ENCODE assay signal across 19 cellular contexts in the genomic region with DNA sequence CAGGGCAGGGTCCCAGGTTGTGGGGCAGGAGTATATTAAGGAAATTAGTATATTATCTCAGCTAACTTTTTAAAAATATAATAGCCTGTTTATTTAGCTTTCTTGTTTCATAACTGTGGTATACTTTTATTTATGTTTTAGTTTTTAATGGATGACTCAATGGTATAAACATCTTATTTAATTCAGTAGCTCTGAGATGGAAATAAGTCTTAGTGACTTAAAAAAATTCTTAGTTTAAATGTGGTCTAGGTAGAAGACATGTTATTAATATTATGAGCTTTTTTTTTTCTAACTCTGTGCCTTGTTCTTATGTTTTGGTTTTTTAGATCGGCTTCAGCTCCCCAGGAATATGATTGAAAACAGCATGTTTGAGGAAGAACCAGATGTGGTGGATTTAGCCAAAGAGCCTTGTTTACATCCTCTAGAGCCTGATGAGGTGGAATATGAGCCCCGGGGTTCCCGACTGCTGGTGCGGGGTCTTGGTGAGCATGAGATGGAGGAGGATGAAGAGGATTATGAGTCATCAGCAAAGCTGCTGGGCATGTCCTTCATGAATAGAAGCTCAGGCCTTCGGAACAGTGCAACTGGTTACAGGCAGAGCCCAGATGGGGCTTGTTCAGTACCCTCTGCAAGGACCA. TPM values are rescaled to one million over a fixed set of nuclear protein-coding genes. Genes with fewer than 3 reads are reported as not detected.
DNase-seq lines count a peak whose midpoint lies in the region; ATAC-seq, FAIRE-seq and TF ChIP-seq lines count a peak whose summit lies in the region.
"Had no signal": no experiment of that assay in that cellular context is flagged by ENCODE, and none has a peak within 500 bp of the region (broad histone marks: within the 10 kb centered on the region; RNA-seq: fewer than 3 reads in every experiment).

No MANE protein-coding gene starts in this region.

- H3K4me1 Mint-ChIP-seq in HFFc6 (ENCODE audit: low read depth) = peaks cover 50% of the 10 kb centered on the region

- POLR2A ChIA-PET in BJ (lab: Charles Lee) = no interaction called here
- POLR2A ChIA-PET in K562 (lab: Yijun Ruan, JAX) = interaction anchor here (0.6 to 0.7 kb wide), 2 partner anchors 19 to 777 kb away, joined by 3 to 4 read pairs; no protein-coding TSS in a partner anchor

- TF ChIP-seq POLR2A in K562 (conservative IDR thresholded peaks at IDR 0.05) = no peak

- H3K4me1 ChIP-seq in K562 (replicated peaks in 1 of 2; ENCODE audit: control insufficient read depth in 2 of 2, insufficient read depth in 2 of 2, low read length in 2 of 2) = no peaks in the 10 kb centered on the region
- peaks cover 0 to 2% of the 10 kb centered on the region in 2 donors for H3K4me1 ChIP-seq in kidney (ENCODE audit: control insufficient read depth in 1 of 2, insufficient read depth in 1 of 2, low read depth in 1 of 2, low read length in 2 of 2)
- no peaks in the 10 kb centered on the region for H3K4me1 ChIP-seq in effector memory CD4-positive, alpha-beta T cell (ENCODE audit: control insufficient read depth, insufficient read depth, low read length, poor library complexity, severe bottlenecking)

- no peaks in the 10 kb centered on the region for H3K9me3 ChIP-seq in K562 (replicated peaks; ENCODE audit: control insufficient read depth, insufficient read depth, low read depth, low read length)
- no peaks in the 10 kb centered on the region for H3K9me3 ChIP-seq in kidney (ENCODE audit: control insufficient read depth in 1 of 2, low read length in 2 of 2)
- H3K9me3 ChIP-seq in effector memory CD4-positive, alpha-beta T cell (ENCODE audit: control insufficient read depth, low read length) = no peaks in the 10 kb centered on the region
- H3K9me3 ChIP-seq: uterus had no signal

- FAIRE-seq in K562 (lab: Jason Lieb, UNC) = no peak
- FAIRE-seq in kidney (lab: Jason Lieb, UNC) = no peak
- FAIRE-seq: bronchial epithelial cell, H1 had no signal

- no peaks in the 10 kb centered on the region; the same call in 2 of the 3 replicates for H3K79me2 ChIP-seq in K562 (ENCODE audit: control insufficient read depth, insufficient read depth, low read length)

- 0 out of 2 replicates have a peak, but pooled peaks cover under 1% of the 10 kb centered on the region for H4K20me1 ChIP-seq in K562 (replicated peaks; ENCODE audit: control insufficient read depth, insufficient read depth, low read length)

- peaks cover 25% of the 10 kb centered on the region for H3K36me3 Mint-ChIP-seq in HFFc6 (ENCODE audit: low read depth)

- H3K9ac ChIP-seq in K562 (ENCODE audit: insufficient read depth in 1 of 2, low read depth in 2 of 2, low read length in 2 of 2) = no peak overlapping the region
- H3K9ac ChIP-seq in kidney (ENCODE audit: low read length in 2 of 2) = no peak overlapping the region

- peaks cover 2% of the 10 kb centered on the region; the same call in 1 of the 2 replicates for H3K36me3 ChIP-seq in BJ (ENCODE audit: control insufficient read depth, insufficient read depth, low read length)
- peaks cover 17% of the 10 kb centered on the region for H3K36me3 ChIP-seq in K562 (ENCODE audit: control insufficient read depth, insufficient read depth, low read length)
- peaks cover 7 to 12% of the 10 kb centered on the region in 2 donors for H3K36me3 ChIP-seq in kidney (ENCODE audit: control insufficient read depth in 1 of 2, insufficient read depth in 2 of 2, low read length in 2 of 2)
- peaks cover 13% of the 10 kb centered on the region for H3K36me3 ChIP-seq in effector memory CD4-positive, alpha-beta T cell (ENCODE audit: control insufficient read depth, insufficient read depth, low read length)
- H3K36me3 ChIP-seq: uterus had no signal

- CTCF ChIA-PET in BJ (lab: Yijun Ruan, JAX) (interaction anchor here (0.5 to 2.3 kb wide), 5 partner anchors 8 to 183 kb away, joined by 3 to 7 read pairs (median 3); no protein-coding TSS in a partner anchor), K562 (lab: Yijun Ruan, JAX; ENCODE audit: low intra/inter-chr PET ratio) (no interaction called here)

- peak overlapping the region; percentile 67 for H3K4me3 Mint-ChIP-seq in HFFc6
- H3K4me3 Mint-ChIP-seq: activated CD4-positive, alpha-beta T cell treated with anti-CD3 and anti-CD28 coated beads, Interleukin-2, amount 10 ng/mL, durations not matched to agents 7 days and 5 days; T-helper 2 cell treated with Interferon-gamma antibody and Interleukin-4, amounts not matched to agents 5 μg/mL and 100 μg/mL, for 36 hours had no signal

- no TSS peak for BruUV-seq in K562 (replicated peaks; lab: Mats Ljungman, UMichigan)

- no peak overlapping the region for H3K4me2 ChIP-seq in K562 (ENCODE audit: insufficient read depth, low read length)

- no peak for TF ChIP-seq EP300 in K562 (IDR thresholded peaks at IDR 0.05; ENCODE audit: low read length)

- H3K9me3 Mint-ChIP-seq in HFFc6 = no peaks in the 10 kb centered on the region
- H3K9me3 Mint-ChIP-seq: activated CD4-positive, alpha-beta T cell treated with anti-CD3 and anti-CD28 coated beads, Interleukin-2, amount 10 ng/mL, durations not matched to agents 7 days and 5 days; T-helper 2 cell treated with Interferon-gamma antibody and Interleukin-4, amounts not matched to agents 5 μg/mL and 100 μg/mL, for 36 hours had no signal

- no peak for TF ChIP-seq RAD21 in K562 (CRISPR knock-in tag; conservative IDR thresholded peaks at IDR 0.05 in 1 of 2, IDR thresholded peaks at IDR 0.05 in 1 of 2)

- H3K4me3 ChIP-seq in BJ (ENCODE audit: low read depth, low read length) (no peak overlapping the region), K562 (no peak overlapping the region), kidney (ENCODE audit: low read length in 2 of 2) (no peak overlapping the region)
- H3K4me3 ChIP-seq in effector memory CD4-positive, alpha-beta T cell (ENCODE audit: insufficient read depth, low read depth, low read length, poor library complexity, severe bottlenecking) = no peak overlapping the region
- H3K4me3 ChIP-seq: uterus had no signal

- peak; percentile 19 for DNase-seq in BJ (ENCODE audit: low read depth)
- peak; percentile 16 for DNase-seq in HFFc6
- DNase-seq in K562 (ENCODE audit: extremely low read depth in 1 of 4, low spot score in 3 of 4) = no peak
- peak; percentile 53 for DNase-seq in myocyte (ENCODE audit: low read depth)
- no peak for DNase-seq in kidney
- no peak for DNase-seq in activated gamma-delta T cell treated with Interleukin-2 at 50 U/mL for 16 hours
- no peak for DNase-seq in effector memory CD4-positive, alpha-beta T cell
- DNase-seq: activated CD4-positive, alpha-beta T cell treated with anti-CD3 and anti-CD28 coated beads, Interleukin-2, amount 10 ng/mL, durations not matched to agents 7 days and 5 days; Karpas-422; NCI-H187; NCI-H526; stimulated activated naive CD4-positive, alpha-beta T cell; uterus had no signal

- no peak for ATAC-seq in K562
- no peak for ATAC-seq in HG03342 (IDR thresholded peaks at IDR 0.05; ENCODE audit: unreplicated experiment)
- ATAC-seq: Panc1, sciatic nerve had no signal

- in situ Hi-C loops in K562 (cut with MboI) = no loop called here

- H3K27me3 ChIP-seq in BJ (ENCODE audit: control insufficient read depth, insufficient read depth, low read length) = no peaks in the 10 kb centered on the region
- no peaks in the 10 kb centered on the region for H3K27me3 ChIP-seq in K562 (ENCODE audit: control insufficient read depth in 2 of 2, insufficient read depth in 2 of 2, low read length in 2 of 2)
- H3K27me3 ChIP-seq in effector memory CD4-positive, alpha-beta T cell (replicated peaks; ENCODE audit: control insufficient read depth, insufficient read depth, low read length, poor library complexity, severe bottlenecking) = no peaks in the 10 kb centered on the region
- H3K27me3 ChIP-seq: uterus had no signal

- no peaks in the 10 kb centered on the region for H3K9me1 ChIP-seq in K562 (ENCODE audit: control insufficient read depth, insufficient read depth, low read length)

- H3K27ac Mint-ChIP-seq in HFFc6 = peak overlapping the region; percentile 74
- H3K27ac Mint-ChIP-seq: activated CD4-positive, alpha-beta T cell treated with anti-CD3 and anti-CD28 coated beads, Interleukin-2, amount 10 ng/mL, durations not matched to agents 7 days and 5 days; T-helper 2 cell treated with Interferon-gamma antibody and Interleukin-4, amounts not matched to agents 5 μg/mL and 100 μg/mL, for 36 hours had no signal

- 70% methylated on average over 5 of the region's 5 CpGs for WGBS in K562 (ENCODE audit: insufficient coverage, low coverage, missing lambda C conversion rate)

- TF ChIP-seq CTCF in BJ (IDR thresholded peaks at IDR 0.05; ENCODE audit: insufficient read depth, low read depth, low read length) = no peak
- no peak for TF ChIP-seq CTCF in HFFc6 (IDR thresholded peaks at IDR 0.05)
- no peak for TF ChIP-seq CTCF in K562 (IDR thresholded peaks at IDR 0.05 in 2 of 3, conservative IDR thresholded peaks at IDR 0.05 in 1 of 3; ENCODE audit: insufficient read depth in 2 of 3, low read depth in 1 of 3, low read length in 3 of 3)
- no peak for TF ChIP-seq CTCF in kidney (IDR thresholded peaks at IDR 0.05; ENCODE audit: borderline replicate concordance, extremely low read depth, insufficient read depth)

- H3K27ac ChIP-seq in K562 (ENCODE audit: extremely low read depth, low read depth, low read length) (no peak overlapping the region), kidney (ENCODE audit: low read depth in 2 of 2, low read length in 2 of 2) (no peak overlapping the region)
- H3K27ac ChIP-seq in effector memory CD4-positive, alpha-beta T cell (ENCODE audit: insufficient read depth, low read length, poor library complexity, severe bottlenecking) = no peak overlapping the region
- H3K27ac ChIP-seq: uterus had no signal

- intact Hi-C loops in K562 (cut with micrococcal nuclease) (no loop called here), kidney (cut with DNase I) (no loop called here)

- H2AFZ ChIP-seq in K562 (ENCODE audit: low read depth, low read length) = no peak overlapping the region

- H3K27me3 Mint-ChIP-seq in HFFc6 (ENCODE audit: insufficient read depth) = no peaks in the 10 kb centered on the region; the same call in 1 of the 2 replicates
- H3K27me3 Mint-ChIP-seq: activated CD4-positive, alpha-beta T cell treated with anti-CD3 and anti-CD28 coated beads, Interleukin-2, amount 10 ng/mL, durations not matched to agents 7 days and 5 days had no signal

RNA-seq across cellular contexts. Expression of gene LNPEP, which starts 43.1 kb away (rescaled TPM):
- polyA plus RNA-seq in BJ (2011; rRNA removed) = 6.3 and 12.3 TPM in 2 replicates
- polyA minus RNA-seq in BJ (2011; rRNA and poly(A)+ RNA removed) = 18.8 and 19.4 TPM in 2 replicates
- 10 to 100 TPM; 20.2 to 23.9 (median 22.6) TPM for total RNA-seq in HFFc6 (2021; fragmentation: NEBNext Ultra II Directional; extraction: Animal tissue kit (Norgen Biotek cat#: 25700))
- total RNA-seq in K562 (2011; cell fraction: chromatin; rRNA removed; ENCODE audit: low replicate concordance) = 36.6 and 68.1 TPM in 2 replicates
- total RNA-seq in K562 (2011; cell fraction: nucleolus; rRNA removed) = 19.8 and 21.8 TPM in 2 replicates
- 43.1 and 74.7 TPM in 2 replicates for total RNA-seq in K562 (2011; cell fraction: nucleoplasm; rRNA removed)
- 9.9 and 11.0 TPM in 2 replicates for total RNA-seq in K562 (2014; rRNA removed)
- 24.7 and 29.6 TPM in 2 replicates for total RNA-seq in K562 (2014; rRNA removed; fragmentation: Illumina TruSeq; extraction: Trizol)
- 24.3 and 27.9 TPM in 2 replicates for total RNA-seq in K562 (2015; rRNA removed; fragmentation: Illumina TruSeq; extraction: Trizol)
- 19.3 and 20.3 TPM in 2 replicates for total RNA-seq in K562 (2021)
- polyA plus RNA-seq in K562 (2011; rRNA removed) = 13.1 and 16.2 TPM in 2 replicates
- 3.5 and 9.1 TPM in 2 replicates for polyA plus RNA-seq in K562 (2011; cell fraction: cytosol; rRNA removed)
- 10.3 and 12.8 TPM in 2 replicates for polyA plus RNA-seq in K562 (2011; cell fraction: nucleus; rRNA removed)
- 5.9 and 6.5 TPM in 2 replicates for polyA plus RNA-seq in K562 (2012)
- 9.5 and 11.2 TPM in 2 replicates for polyA plus RNA-seq in K562 (2014; fragmentation: Illumina TruSeq; extraction: Trizol)
- polyA plus RNA-seq in K562 (2014; fragmentation: Nextera tagmentation; extraction: Ambion mirVana) = 1 to 10 TPM; 2.6 to 3.2 TPM
- 9.2 and 10.0 TPM in 2 replicates for polyA plus RNA-seq in K562 (2014; rRNA removed)
- polyA minus RNA-seq in K562 (2011; rRNA and poly(A)+ RNA removed) = 67.1 and 69.7 TPM in 2 replicates
- 25.2 and 26.1 TPM in 2 replicates for polyA minus RNA-seq in K562 (2011; cell fraction: cytosol; rRNA and poly(A)+ RNA removed)
- polyA minus RNA-seq in K562 (2011; cell fraction: nucleus; rRNA and poly(A)+ RNA removed) = 20.2 and 41.5 TPM in 2 replicates
- 40.5 and 41.4 TPM in 2 replicates for total RNA-seq in myocyte
- polyA plus RNA-seq in myocyte (2012) = 6.2 TPM
- 74.3 TPM for total RNA-seq in kidney
- polyA plus RNA-seq in kidney (ENCODE audit: insufficient read depth, low read depth, low replicate concordance) = 6.5 TPM

Comparison
In these comparisons a context has a peak if more than half of its experiments do, and no peak if none do; other contexts are left out.
1. DNase-seq: peak in BJ (single experiment), HFFc6 (single experiment) and myocyte (single experiment); none in K562 (0 of 4), kidney (single experiment), activated gamma-delta T cell treated with Interleukin-2 at 50 U/mL for 16 hours (single experiment) and effector memory CD4-positive, alpha-beta T cell (0 of 3).